21 cellular contexts compared by ENCODE assay signal in the genomic region with DNA sequence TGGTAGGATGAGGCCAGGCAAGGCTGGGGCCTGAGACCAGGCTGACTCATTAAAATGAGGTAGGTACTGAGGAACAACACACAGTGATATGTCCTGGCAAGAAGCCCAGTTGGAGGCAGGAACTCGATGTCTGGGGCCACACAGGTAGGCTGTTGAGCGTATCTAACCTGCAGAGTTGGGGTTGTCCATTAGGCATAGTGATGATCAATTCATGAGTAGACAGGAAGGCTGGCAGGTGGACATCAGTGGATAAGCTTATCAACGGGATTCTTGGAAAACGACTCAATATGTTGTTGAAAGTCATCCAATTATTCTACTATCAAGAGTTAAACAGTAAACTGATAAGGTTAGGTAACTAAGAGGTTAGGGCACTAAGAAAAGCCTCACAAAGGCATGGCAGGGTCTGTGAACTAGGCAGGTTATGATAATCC.
DNase-seq lines count a peak whose midpoint lies in the region; ATAC-seq, FAIRE-seq and TF ChIP-seq lines count a peak whose summit lies in the region.
"Had no signal": no experiment of that assay in that cellular context is flagged by ENCODE, and none has a peak within 500 bp of the region (broad histone marks: within the 10 kb centered on the region; RNA-seq: fewer than 3 reads in every experiment).

No MANE protein-coding gene starts in this region.

- FAIRE-seq in HTR-8/SVneo (lab: Jason Lieb, UNC) (peak; percentile 13), K562 (lab: Jason Lieb, UNC) (no peak), small intestine (lab: Jason Lieb, UNC) (no peak)
- FAIRE-seq: D721Med had no signal

- no peak overlapping the region for H3K4me2 ChIP-seq in K562 (ENCODE audit: insufficient read depth, low read length)

- DNase-seq in HTR-8/SVneo (ENCODE audit: insufficient read length, low spot score): no peak
- DNase-seq in K562 (ENCODE audit: extremely low read depth in 1 of 4, low spot score in 3 of 4): peak in 1 of 4 experiments; percentile 22
- DNase-seq in kidney glomerular epithelial cell (lab: John Stamatoyannopoulos, UW): peak; percentile 20
- DNase-seq in small intestine: peak; percentile 56
- no peak for DNase-seq in Ammon's horn (ENCODE audit: low spot score)
- DNase-seq in stimulated activated naive CD8-positive, alpha-beta T cell treated with anti-CD3 and anti-CD28 coated beads, Interleukin-15, Interleukin-2, amounts not matched to agents 100 U/mL and 50 U/mL, for 24 hours: no peak
- DNase-seq: ACHN; CD4-positive, alpha-beta T cell; GF-D8; HCEC 1CT; KG1; MG63; NCI-H1092 treated with DMSO at 0.1 percent for 48 hours; NCI-H1694; NCI-H2107; NCI-H446 treated with DMSO at 0.1 percent for 48 hours; NCI-H82; SHP77 treated with DMSO at 0.1 percent for 48 hours had no signal

- H3K9ac ChIP-seq in K562 (ENCODE audit: insufficient read depth in 1 of 2, low read depth in 2 of 2, low read length in 2 of 2): no peak overlapping the region

- H3K9me3 ChIP-seq in K562 (replicated peaks; ENCODE audit: control insufficient read depth, insufficient read depth, low read depth, low read length) (peaks cover 5% of the 10 kb centered on the region), small intestine (ENCODE audit: control insufficient read depth, low read depth) (no peaks in the 10 kb centered on the region)
- H3K9me3 ChIP-seq: MG63, Peyer's patch had no signal

- no TSS peak for BruUV-seq in K562 (replicated peaks; lab: Mats Ljungman, UMichigan)

- in situ Hi-C loops in K562 (cut with MboI): no loop called here

- H3K36me3 ChIP-seq in K562 (ENCODE audit: control insufficient read depth, insufficient read depth, low read length) (no peaks in the 10 kb centered on the region), small intestine (ENCODE audit: control insufficient read depth in 2 of 2, insufficient read depth in 2 of 2, low read length in 2 of 2) (no peaks in the 10 kb centered on the region)
- H3K36me3 ChIP-seq: MG63, Peyer's patch had no signal

- 0% methylated on average over 4 of the region's 4 CpGs for WGBS in K562 (ENCODE audit: insufficient coverage, low coverage, missing lambda C conversion rate)
- 13 to 68% (median 25%) methylated on average over 4 of the region's 4 CpGs for WGBS in small intestine, 3 donors

- H3K4me1 ChIP-seq in K562 (replicated peaks in 1 of 2; ENCODE audit: control insufficient read depth in 2 of 2, insufficient read depth in 2 of 2, low read length in 2 of 2) (no peaks in the 10 kb centered on the region), small intestine (ENCODE audit: control insufficient read depth in 2 of 2, insufficient read depth in 1 of 2, low read depth in 1 of 2, low read length in 1 of 2) (peaks cover 2 to 4% of the 10 kb centered on the region in 2 donors)
- H3K4me1 ChIP-seq: Peyer's patch had no signal

- POLR2A ChIA-PET in K562 (lab: Yijun Ruan, JAX): interaction anchor here (1.4 kb wide), 1 partner anchor 13 kb away, joined by 4 read pairs; no protein-coding TSS in a partner anchor

- no peaks in the 10 kb centered on the region; a peak in 1 of 5 replicates for H3K27me3 ChIP-seq in K562 (ENCODE audit: control insufficient read depth in 2 of 2, insufficient read depth in 2 of 2, low read length in 2 of 2)
- no peaks in the 10 kb centered on the region for H3K27me3 ChIP-seq in small intestine (ENCODE audit: control insufficient read depth in 2 of 2, insufficient read depth in 2 of 2, low read length in 2 of 2)
- H3K27me3 ChIP-seq: MG63, Peyer's patch had no signal

- H3K79me2 ChIP-seq in K562 (ENCODE audit: control insufficient read depth, insufficient read depth, low read length): no peaks in the 10 kb centered on the region

- H3K4me3 ChIP-seq in K562 (no peak overlapping the region), small intestine (ENCODE audit: low read depth in 1 of 2, low read length in 2 of 2) (no peak overlapping the region)
- H3K4me3 ChIP-seq: MG63, Peyer's patch had no signal

- H3K27ac ChIP-seq in K562 (ENCODE audit: extremely low read depth, low read depth, low read length) (no peak overlapping the region), small intestine (ENCODE audit: low read depth in 1 of 2, low read length in 1 of 2) (no peak overlapping the region)
- H3K27ac ChIP-seq: Peyer's patch had no signal

- no peak for ATAC-seq in K562
- no peak for ATAC-seq in HG03520 (IDR thresholded peaks at IDR 0.05; ENCODE audit: unreplicated experiment)
- ATAC-seq in stimulated activated naive CD8-positive, alpha-beta T cell treated with anti-CD3 and anti-CD28 coated beads, Interleukin-15, Interleukin-2, amounts not matched to agents 100 U/mL and 50 U/mL, for 24 hours: no peak

- no peak for TF ChIP-seq RAD21 in K562 (CRISPR knock-in tag; conservative IDR thresholded peaks at IDR 0.05 in 1 of 2, IDR thresholded peaks at IDR 0.05 in 1 of 2)

- intact Hi-C loops in K562 (cut with micrococcal nuclease): no loop called here

- H4K20me1 ChIP-seq in K562 (replicated peaks; ENCODE audit: control insufficient read depth, insufficient read depth, low read length): no peaks in the 10 kb centered on the region

- CTCF ChIA-PET in K562 (lab: Yijun Ruan, JAX; ENCODE audit: low intra/inter-chr PET ratio): no interaction called here

- TF ChIP-seq EP300 in K562 (IDR thresholded peaks at IDR 0.05; ENCODE audit: low read length): no peak

- no peak for TF ChIP-seq POLR2A in K562 (conservative IDR thresholded peaks at IDR 0.05)

- H3K9me1 ChIP-seq in K562 (ENCODE audit: control insufficient read depth, insufficient read depth, low read length): no peaks in the 10 kb centered on the region

- no peak for TF ChIP-seq CTCF in K562 (IDR thresholded peaks at IDR 0.05 in 2 of 3, conservative IDR thresholded peaks at IDR 0.05 in 1 of 3; ENCODE audit: insufficient read depth in 2 of 3, low read depth in 1 of 3, low read length in 3 of 3)

- H2AFZ ChIP-seq in K562 (ENCODE audit: low read depth, low read length): no peak overlapping the region

TF ChIP-seq in K562, 482 proteins besides CTCF, POLR2A, EP300 and RAD21:
- TF ChIP-seq TCF3 (CRISPR knock-in tag; IDR thresholded peaks at IDR 0.05): 0 out of 2 replicates have a peak, but pooled peaks have one; percentile 11
- peak; percentile 11; the same call in 1 of the 2 replicates for TF ChIP-seq CBFA2T3 (IDR thresholded peaks at IDR 0.05)
- no peak for TF ChIP-seq MEF2D (tag; conservative IDR thresholded peaks at IDR 0.05; ENCODE audit: low read depth)
- no peak for TF ChIP-seq CBX5 (IDR thresholded peaks at IDR 0.05; ENCODE audit: borderline replicate concordance, low read depth)
- peak; percentile 26; the same call in 1 of the 2 replicates for TF ChIP-seq FOSL1 (tag; conservative IDR thresholded peaks at IDR 0.05)
- no peak for TF ChIP-seq TRIM24 (IDR thresholded peaks at IDR 0.05)
- TF ChIP-seq, protein P1, sequence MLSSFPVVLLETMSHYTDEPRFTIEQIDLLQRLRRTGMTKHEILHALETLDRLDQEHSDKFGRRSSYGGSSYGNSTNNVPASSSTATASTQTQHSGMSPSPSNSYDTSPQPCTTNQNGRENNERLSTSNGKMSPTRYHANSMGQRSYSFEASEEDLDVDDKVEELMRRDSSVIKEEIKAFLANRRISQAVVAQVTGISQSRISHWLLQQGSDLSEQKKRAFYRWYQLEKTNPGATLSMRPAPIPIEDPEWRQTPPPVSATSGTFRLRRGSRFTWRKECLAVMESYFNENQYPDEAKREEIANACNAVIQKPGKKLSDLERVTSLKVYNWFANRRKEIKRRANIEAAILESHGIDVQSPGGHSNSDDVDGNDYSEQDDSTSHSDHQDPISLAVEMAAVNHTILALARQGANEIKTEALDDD (IDR thresholded peaks at IDR 0.05): peak; percentile 76; the same call in 1 of the 2 replicates

Comparison
In these comparisons a context has a peak if more than half of its experiments do, and no peak if none do; other contexts are left out.
1. DNase-seq: peak in kidney glomerular epithelial cell (single experiment) and small intestine (single experiment); none in HTR-8/SVneo (single experiment), Ammon's horn (single experiment) and stimulated activated naive CD8-positive, alpha-beta T cell treated with anti-CD3 and anti-CD28 coated beads, Interleukin-15, Interleukin-2, amounts not matched to agents 100 U/mL and 50 U/mL, for 24 hours (single experiment).